In the genomic region with DNA sequence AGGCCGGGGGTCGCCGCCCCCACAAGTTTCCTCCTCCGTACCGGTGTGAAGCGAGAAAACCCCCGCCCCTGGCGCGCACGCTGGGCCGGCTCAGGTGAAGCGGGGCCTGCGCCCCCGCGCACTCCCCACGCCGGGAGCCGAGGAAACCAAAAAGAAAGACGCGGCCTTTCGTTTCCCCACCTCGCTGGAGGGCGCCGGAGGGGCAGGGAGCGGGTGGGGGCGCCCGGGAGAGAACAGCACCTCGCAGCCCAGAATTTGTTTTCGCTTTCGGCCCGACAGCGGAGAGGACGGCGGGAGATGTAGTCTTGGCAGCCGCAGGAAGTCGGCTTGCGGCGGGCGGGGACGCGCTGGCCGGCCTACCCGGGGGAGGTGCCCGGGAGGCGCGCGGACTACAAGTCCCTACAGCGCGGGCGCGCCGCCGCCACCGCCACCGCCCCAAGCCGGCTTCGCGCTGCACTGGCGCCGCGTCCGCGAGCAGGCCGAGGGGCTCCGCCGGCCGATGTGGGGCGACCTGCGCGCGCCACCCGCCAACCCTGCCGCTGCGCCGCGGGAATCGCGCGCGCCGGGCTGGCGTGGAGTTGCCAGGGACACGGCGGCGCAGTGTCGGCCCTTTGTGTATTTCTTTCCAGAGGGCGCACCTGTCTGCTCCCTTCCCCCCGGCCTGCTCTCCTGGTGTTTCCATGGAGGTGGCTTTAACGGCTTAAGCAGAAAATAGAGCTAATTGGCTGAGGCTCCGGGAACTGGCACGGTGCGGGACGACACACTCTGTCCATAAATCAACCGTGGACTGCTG, we compare ENCODE assay signal across 1 cellular context.
TF ChIP-seq lines count a peak whose summit lies in the region.

A gene with protein sequence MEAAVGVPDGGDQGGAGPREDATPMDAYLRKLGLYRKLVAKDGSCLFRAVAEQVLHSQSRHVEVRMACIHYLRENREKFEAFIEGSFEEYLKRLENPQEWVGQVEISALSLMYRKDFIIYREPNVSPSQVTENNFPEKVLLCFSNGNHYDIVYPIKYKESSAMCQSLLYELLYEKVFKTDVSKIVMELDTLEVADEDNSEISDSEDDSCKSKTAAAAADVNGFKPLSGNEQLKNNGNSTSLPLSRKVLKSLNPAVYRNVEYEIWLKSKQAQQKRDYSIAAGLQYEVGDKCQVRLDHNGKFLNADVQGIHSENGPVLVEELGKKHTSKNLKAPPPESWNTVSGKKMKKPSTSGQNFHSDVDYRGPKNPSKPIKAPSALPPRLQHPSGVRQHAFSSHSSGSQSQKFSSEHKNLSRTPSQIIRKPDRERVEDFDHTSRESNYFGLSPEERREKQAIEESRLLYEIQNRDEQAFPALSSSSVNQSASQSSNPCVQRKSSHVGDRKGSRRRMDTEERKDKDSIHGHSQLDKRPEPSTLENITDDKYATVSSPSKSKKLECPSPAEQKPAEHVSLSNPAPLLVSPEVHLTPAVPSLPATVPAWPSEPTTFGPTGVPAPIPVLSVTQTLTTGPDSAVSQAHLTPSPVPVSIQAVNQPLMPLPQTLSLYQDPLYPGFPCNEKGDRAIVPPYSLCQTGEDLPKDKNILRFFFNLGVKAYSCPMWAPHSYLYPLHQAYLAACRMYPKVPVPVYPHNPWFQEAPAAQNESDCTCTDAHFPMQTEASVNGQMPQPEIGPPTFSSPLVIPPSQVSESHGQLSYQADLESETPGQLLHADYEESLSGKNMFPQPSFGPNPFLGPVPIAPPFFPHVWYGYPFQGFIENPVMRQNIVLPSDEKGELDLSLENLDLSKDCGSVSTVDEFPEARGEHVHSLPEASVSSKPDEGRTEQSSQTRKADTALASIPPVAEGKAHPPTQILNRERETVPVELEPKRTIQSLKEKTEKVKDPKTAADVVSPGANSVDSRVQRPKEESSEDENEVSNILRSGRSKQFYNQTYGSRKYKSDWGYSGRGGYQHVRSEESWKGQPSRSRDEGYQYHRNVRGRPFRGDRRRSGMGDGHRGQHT (minus strand): TSS at position 292 of the 793 bp plus-strand sequence. CDS start 616 bp downstream, outside the sequence.

TF ChIP-seq in K562, 482 proteins besides CTCF, POLR2A, EP300 and RAD21 (continued from another document and continues in another):
- TF ChIP-seq, protein P1, sequence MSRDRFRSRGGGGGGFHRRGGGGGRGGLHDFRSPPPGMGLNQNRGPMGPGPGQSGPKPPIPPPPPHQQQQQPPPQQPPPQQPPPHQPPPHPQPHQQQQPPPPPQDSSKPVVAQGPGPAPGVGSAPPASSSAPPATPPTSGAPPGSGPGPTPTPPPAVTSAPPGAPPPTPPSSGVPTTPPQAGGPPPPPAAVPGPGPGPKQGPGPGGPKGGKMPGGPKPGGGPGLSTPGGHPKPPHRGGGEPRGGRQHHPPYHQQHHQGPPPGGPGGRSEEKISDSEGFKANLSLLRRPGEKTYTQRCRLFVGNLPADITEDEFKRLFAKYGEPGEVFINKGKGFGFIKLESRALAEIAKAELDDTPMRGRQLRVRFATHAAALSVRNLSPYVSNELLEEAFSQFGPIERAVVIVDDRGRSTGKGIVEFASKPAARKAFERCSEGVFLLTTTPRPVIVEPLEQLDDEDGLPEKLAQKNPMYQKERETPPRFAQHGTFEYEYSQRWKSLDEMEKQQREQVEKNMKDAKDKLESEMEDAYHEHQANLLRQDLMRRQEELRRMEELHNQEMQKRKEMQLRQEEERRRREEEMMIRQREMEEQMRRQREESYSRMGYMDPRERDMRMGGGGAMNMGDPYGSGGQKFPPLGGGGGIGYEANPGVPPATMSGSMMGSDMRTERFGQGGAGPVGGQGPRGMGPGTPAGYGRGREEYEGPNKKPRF (IDR thresholded peaks at IDR 0.05; ENCODE audit: low read depth, low read length): no peak
- TF ChIP-seq ELF4 (CRISPR knock-in tag; IDR thresholded peaks at IDR 0.05) (no peak), HOXB6 (CRISPR knock-in tag; IDR thresholded peaks at IDR 0.05; ENCODE audit: borderline replicate concordance) (no peak), RB1 (IDR thresholded peaks at IDR 0.05; ENCODE audit: low read depth) (peak; percentile 85), ELF1 (tag; IDR thresholded peaks at IDR 0.05) (peak; percentile 13; the same call in 1 of the 2 replicates), BMI1 (IDR thresholded peaks at IDR 0.05; ENCODE audit: low read length) (no peak), ZNF764 (CRISPR knock-in tag; IDR thresholded peaks at IDR 0.05; ENCODE audit: low read depth) (no peak), ZBED1 (IDR thresholded peaks at IDR 0.05) (0 out of 2 replicates have a peak, but pooled peaks have one; percentile 14), ZKSCAN1 (IDR thresholded peaks at IDR 0.05; ENCODE audit: low read depth, low read length) (no peak; the same call in none of the 2 replicates), PHF8 (IDR thresholded peaks at IDR 0.05; ENCODE audit: borderline replicate concordance, low read length) (peak; percentile 64; the same call in 1 of the 2 replicates), ESRRA (IDR thresholded peaks at IDR 0.05; ENCODE audit: borderline replicate concordance, low read depth) (peak; percentile 18; the same call in 1 of the 2 replicates), MBD2 (IDR thresholded peaks at IDR 0.05; ENCODE audit: borderline replicate concordance, low read depth) (no peak), ZC3H8 (IDR thresholded peaks at IDR 0.05) (no peak), ZNF551 (CRISPR knock-in tag; IDR thresholded peaks at IDR 0.05) (no peak), PRPF4 (IDR thresholded peaks at IDR 0.05; ENCODE audit: insufficient read depth, low read depth, low read length, poor library complexity, severe bottlenecking) (no peak), TEAD1 (CRISPR knock-in tag; IDR thresholded peaks at IDR 0.05) (no peak; a peak in 1 of 4 replicates), ETV6 (IDR thresholded peaks at IDR 0.05; ENCODE audit: borderline replicate concordance in 1 of 2, low read depth in 2 of 2, low read length in 1 of 2) (no peak), ETV6 (CRISPR knock-in tag; IDR thresholded peaks at IDR 0.05; ENCODE audit: borderline replicate concordance) (no peak), PML (IDR thresholded peaks at IDR 0.05; ENCODE audit: low read length) (peak; percentile 39; the same call in 1 of the 2 replicates), ZFP30 (CRISPR knock-in tag; IDR thresholded peaks at IDR 0.05; ENCODE audit: borderline replicate concordance) (no peak), PURB (CRISPR knock-in tag; IDR thresholded peaks at IDR 0.05; ENCODE audit: low read depth) (no peak), HMG20B (CRISPR knock-in tag; IDR thresholded peaks at IDR 0.05) (no peak), NCOA4 (IDR thresholded peaks at IDR 0.05; ENCODE audit: partially characterized antibody) (no peak), BRCA1 (IDR thresholded peaks at IDR 0.05) (no peak), BRCA1 (CRISPR knock-in tag; IDR thresholded peaks at IDR 0.05) (no peak), SRSF7 (optimal IDR thresholded peaks at IDR 0.05; ENCODE audit: low read depth, low read length) (no peak), GABPB2 (CRISPR knock-in tag; conservative IDR thresholded peaks at IDR 0.05) (no peak), ARID1B (IDR thresholded peaks at IDR 0.05) (no peak), SMC3 (conservative IDR thresholded peaks at IDR 0.05; ENCODE audit: insufficient read depth, low read depth, low read length) (no peak), CBX5 (IDR thresholded peaks at IDR 0.05; ENCODE audit: borderline replicate concordance, low read depth) (no peak), ZNF444 (CRISPR knock-in tag; IDR thresholded peaks at IDR 0.05) (no peak), KDM5B (IDR thresholded peaks at IDR 0.05; ENCODE audit: insufficient replicate concordance, low read depth, low read length) (peak; percentile 36)
- TF ChIP-seq, protein P2, sequence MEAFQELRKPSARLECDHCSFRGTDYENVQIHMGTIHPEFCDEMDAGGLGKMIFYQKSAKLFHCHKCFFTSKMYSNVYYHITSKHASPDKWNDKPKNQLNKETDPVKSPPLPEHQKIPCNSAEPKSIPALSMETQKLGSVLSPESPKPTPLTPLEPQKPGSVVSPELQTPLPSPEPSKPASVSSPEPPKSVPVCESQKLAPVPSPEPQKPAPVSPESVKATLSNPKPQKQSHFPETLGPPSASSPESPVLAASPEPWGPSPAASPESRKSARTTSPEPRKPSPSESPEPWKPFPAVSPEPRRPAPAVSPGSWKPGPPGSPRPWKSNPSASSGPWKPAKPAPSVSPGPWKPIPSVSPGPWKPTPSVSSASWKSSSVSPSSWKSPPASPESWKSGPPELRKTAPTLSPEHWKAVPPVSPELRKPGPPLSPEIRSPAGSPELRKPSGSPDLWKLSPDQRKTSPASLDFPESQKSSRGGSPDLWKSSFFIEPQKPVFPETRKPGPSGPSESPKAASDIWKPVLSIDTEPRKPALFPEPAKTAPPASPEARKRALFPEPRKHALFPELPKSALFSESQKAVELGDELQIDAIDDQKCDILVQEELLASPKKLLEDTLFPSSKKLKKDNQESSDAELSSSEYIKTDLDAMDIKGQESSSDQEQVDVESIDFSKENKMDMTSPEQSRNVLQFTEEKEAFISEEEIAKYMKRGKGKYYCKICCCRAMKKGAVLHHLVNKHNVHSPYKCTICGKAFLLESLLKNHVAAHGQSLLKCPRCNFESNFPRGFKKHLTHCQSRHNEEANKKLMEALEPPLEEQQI (IDR thresholded peaks at IDR 0.05): no peak
- TF ChIP-seq, protein P3, sequence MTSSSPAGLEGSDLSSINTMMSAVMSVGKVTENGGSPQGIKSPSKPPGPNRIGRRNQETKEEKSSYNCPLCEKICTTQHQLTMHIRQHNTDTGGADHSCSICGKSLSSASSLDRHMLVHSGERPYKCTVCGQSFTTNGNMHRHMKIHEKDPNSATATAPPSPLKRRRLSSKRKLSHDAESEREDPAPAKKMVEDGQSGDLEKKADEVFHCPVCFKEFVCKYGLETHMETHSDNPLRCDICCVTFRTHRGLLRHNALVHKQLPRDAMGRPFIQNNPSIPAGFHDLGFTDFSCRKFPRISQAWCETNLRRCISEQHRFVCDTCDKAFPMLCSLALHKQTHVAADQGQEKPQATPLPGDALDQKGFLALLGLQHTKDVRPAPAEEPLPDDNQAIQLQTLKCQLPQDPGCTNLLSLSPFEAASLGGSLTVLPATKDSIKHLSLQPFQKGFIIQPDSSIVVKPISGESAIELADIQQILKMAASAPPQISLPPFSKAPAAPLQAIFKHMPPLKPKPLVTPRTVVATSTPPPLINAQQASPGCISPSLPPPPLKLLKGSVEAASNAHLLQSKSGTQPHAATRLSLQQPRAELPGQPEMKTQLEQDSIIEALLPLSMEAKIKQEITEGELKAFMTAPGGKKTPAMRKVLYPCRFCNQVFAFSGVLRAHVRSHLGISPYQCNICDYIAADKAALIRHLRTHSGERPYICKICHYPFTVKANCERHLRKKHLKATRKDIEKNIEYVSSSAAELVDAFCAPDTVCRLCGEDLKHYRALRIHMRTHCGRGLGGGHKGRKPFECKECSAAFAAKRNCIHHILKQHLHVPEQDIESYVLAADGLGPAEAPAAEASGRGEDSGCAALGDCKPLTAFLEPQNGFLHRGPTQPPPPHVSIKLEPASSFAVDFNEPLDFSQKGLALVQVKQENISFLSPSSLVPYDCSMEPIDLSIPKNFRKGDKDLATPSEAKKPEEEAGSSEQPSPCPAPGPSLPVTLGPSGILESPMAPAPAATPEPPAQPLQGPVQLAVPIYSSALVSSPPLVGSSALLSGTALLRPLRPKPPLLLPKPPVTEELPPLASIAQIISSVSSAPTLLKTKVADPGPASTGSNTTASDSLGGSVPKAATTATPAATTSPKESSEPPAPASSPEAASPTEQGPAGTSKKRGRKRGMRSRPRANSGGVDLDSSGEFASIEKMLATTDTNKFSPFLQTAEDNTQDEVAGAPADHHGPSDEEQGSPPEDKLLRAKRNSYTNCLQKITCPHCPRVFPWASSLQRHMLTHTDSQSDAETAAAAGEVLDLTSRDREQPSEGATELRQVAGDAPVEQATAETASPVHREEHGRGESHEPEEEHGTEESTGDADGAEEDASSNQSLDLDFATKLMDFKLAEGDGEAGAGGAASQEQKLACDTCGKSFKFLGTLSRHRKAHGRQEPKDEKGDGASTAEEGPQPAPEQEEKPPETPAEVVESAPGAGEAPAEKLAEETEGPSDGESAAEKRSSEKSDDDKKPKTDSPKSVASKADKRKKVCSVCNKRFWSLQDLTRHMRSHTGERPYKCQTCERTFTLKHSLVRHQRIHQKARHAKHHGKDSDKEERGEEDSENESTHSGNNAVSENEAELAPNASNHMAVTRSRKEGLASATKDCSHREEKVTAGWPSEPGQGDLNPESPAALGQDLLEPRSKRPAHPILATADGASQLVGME (CRISPR knock-in tag; IDR thresholded peaks at IDR 0.05): no peak
- TF ChIP-seq, protein P4, sequence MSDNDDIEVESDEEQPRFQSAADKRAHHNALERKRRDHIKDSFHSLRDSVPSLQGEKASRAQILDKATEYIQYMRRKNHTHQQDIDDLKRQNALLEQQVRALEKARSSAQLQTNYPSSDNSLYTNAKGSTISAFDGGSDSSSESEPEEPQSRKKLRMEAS (CRISPR knock-in tag; IDR thresholded peaks at IDR 0.05): no peak
- TF ChIP-seq, protein P5, sequence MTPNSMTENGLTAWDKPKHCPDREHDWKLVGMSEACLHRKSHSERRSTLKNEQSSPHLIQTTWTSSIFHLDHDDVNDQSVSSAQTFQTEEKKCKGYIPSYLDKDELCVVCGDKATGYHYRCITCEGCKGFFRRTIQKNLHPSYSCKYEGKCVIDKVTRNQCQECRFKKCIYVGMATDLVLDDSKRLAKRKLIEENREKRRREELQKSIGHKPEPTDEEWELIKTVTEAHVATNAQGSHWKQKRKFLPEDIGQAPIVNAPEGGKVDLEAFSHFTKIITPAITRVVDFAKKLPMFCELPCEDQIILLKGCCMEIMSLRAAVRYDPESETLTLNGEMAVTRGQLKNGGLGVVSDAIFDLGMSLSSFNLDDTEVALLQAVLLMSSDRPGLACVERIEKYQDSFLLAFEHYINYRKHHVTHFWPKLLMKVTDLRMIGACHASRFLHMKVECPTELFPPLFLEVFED (CRISPR knock-in tag; conservative IDR thresholded peaks at IDR 0.05): no peak
- TF ChIP-seq, protein P6, sequence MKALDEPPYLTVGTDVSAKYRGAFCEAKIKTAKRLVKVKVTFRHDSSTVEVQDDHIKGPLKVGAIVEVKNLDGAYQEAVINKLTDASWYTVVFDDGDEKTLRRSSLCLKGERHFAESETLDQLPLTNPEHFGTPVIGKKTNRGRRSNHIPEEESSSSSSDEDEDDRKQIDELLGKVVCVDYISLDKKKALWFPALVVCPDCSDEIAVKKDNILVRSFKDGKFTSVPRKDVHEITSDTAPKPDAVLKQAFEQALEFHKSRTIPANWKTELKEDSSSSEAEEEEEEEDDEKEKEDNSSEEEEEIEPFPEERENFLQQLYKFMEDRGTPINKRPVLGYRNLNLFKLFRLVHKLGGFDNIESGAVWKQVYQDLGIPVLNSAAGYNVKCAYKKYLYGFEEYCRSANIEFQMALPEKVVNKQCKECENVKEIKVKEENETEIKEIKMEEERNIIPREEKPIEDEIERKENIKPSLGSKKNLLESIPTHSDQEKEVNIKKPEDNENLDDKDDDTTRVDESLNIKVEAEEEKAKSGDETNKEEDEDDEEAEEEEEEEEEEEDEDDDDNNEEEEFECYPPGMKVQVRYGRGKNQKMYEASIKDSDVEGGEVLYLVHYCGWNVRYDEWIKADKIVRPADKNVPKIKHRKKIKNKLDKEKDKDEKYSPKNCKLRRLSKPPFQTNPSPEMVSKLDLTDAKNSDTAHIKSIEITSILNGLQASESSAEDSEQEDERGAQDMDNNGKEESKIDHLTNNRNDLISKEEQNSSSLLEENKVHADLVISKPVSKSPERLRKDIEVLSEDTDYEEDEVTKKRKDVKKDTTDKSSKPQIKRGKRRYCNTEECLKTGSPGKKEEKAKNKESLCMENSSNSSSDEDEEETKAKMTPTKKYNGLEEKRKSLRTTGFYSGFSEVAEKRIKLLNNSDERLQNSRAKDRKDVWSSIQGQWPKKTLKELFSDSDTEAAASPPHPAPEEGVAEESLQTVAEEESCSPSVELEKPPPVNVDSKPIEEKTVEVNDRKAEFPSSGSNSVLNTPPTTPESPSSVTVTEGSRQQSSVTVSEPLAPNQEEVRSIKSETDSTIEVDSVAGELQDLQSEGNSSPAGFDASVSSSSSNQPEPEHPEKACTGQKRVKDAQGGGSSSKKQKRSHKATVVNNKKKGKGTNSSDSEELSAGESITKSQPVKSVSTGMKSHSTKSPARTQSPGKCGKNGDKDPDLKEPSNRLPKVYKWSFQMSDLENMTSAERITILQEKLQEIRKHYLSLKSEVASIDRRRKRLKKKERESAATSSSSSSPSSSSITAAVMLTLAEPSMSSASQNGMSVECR (CRISPR knock-in tag; IDR thresholded peaks at IDR 0.05): 0 out of 2 replicates have a peak, but pooled peaks have one; percentile 2
